8 cellular contexts compared by ENCODE assay signal in genomic region chr17:61389670-61390478, GRCh38. TPM values are rescaled to one million over a fixed set of nuclear protein-coding genes. Genes with fewer than 3 reads are reported as not detected.
DNase-seq lines count a peak whose midpoint lies in the region; ATAC-seq, FAIRE-seq and TF ChIP-seq lines count a peak whose summit lies in the region.

No MANE protein-coding gene starts in this region.

- no peaks in the 10 kb centered on the region for H3K36me3 Mint-ChIP-seq in natural killer cell treated with Interleukin-12 subunit alpha and Interleukin-12 subunit beta and Interleukin-15 and Interleukin-18, amount 100 ng/mL, for 72 hours

- H3K9me1 ChIP-seq in endothelial cell of umbilical vein (replicated peaks; ENCODE audit: control insufficient read depth, extremely low read depth, insufficient read depth, low read length), result no peaks in the 10 kb centered on the region

- dilution Hi-C loops in endothelial cell of umbilical vein (cut with MboI; ENCODE audit: extremely low pct_ligation_motif_present, low sequenced_read_pairs), result no loop called here

- no peaks in the 10 kb centered on the region for H3K9me3 ChIP-seq in endothelial cell of umbilical vein (replicated peaks; ENCODE audit: control insufficient read depth, insufficient read depth, low read length)

- POLR2A ChIA-PET in HEK293T (lab: Yijun Ruan, JAX) (no interaction called here), endothelial cell of umbilical vein (lab: Charles Lee) (no interaction called here)

- no peak overlapping the region for H3K4me2 ChIP-seq in endothelial cell of umbilical vein (ENCODE audit: insufficient read depth, low read length)

- intact Hi-C loops in endothelial cell of umbilical vein (cut with micrococcal nuclease), result loop anchor here (1.0 kb wide), 3 partner anchors 388 to 670 kb away; no protein-coding TSS in a partner anchor

- no peak for DNase-seq in AG09309 (ENCODE audit: low read depth)
- peak; percentile 81 for DNase-seq in HEK293T (ENCODE audit: extremely low spot score)
- peak; percentile 57 for DNase-seq in UCSD-AML1 (lab: John Stamatoyannopoulos, UW; ENCODE audit: unreplicated experiment)
- peak; percentile 39 for DNase-seq in endothelial cell of umbilical vein (ENCODE audit: low read depth, low spot score)
- DNase-seq in natural killer cell treated with Interleukin-12 subunit alpha and Interleukin-12 subunit beta and Interleukin-15 and Interleukin-18, amount 100 ng/mL, for 72 hours (ENCODE audit: low spot score), result no peak

- no peaks in the 10 kb centered on the region for H3K4me1 ChIP-seq in endothelial cell of umbilical vein (ENCODE audit: control insufficient read depth, extremely low read depth, insufficient read depth, low read length)

- peak; percentile 37 to 54 for ATAC-seq in natural killer cell treated with Interleukin-12 subunit alpha and Interleukin-12 subunit beta and Interleukin-15 and Interleukin-18, amount 100 ng/mL, for 72 hours
- ATAC-seq in GM18519 (IDR thresholded peaks at IDR 0.05; ENCODE audit: low FRiP score, unreplicated experiment), result no peak
- ATAC-seq in GM18867 (IDR thresholded peaks at IDR 0.05; ENCODE audit: unreplicated experiment), result no peak
- ATAC-seq in HG03520 (IDR thresholded peaks at IDR 0.05; ENCODE audit: unreplicated experiment), result no peak

- TF ChIP-seq POLR2A in endothelial cell of umbilical vein (IDR thresholded peaks at IDR 0.05; ENCODE audit: low read depth, low read length), result no peak

- no TSS peak for BruUV-seq in endothelial cell of umbilical vein (replicated peaks; lab: Mats Ljungman, UMichigan)

- FAIRE-seq in endothelial cell of umbilical vein (lab: Jason Lieb, UNC), result no peak

- peaks cover 7% of the 10 kb centered on the region in 2 experiments for H3K27me3 ChIP-seq in endothelial cell of umbilical vein (ENCODE audit: control insufficient read depth in 2 of 2, insufficient read depth in 2 of 2, low read length in 2 of 2)

- no peak overlapping the region for H3K9ac ChIP-seq in endothelial cell of umbilical vein (replicated peaks; ENCODE audit: extremely low read depth, insufficient read depth, low read length)

- H4K20me1 ChIP-seq in endothelial cell of umbilical vein (replicated peaks; ENCODE audit: control insufficient read depth, extremely low read depth, insufficient read depth, low read length), result no peaks in the 10 kb centered on the region

- CTCF ChIA-PET in HEK293T (lab: Yijun Ruan, JAX) (interaction anchor here (0.6 to 1.5 kb wide), 7 partner anchors 13 to 425 kb away, joined by 3 to 5 read pairs (median 4); no protein-coding TSS in a partner anchor), endothelial cell of umbilical vein (lab: Charles Lee) (interaction anchor here (0.6 to 1.8 kb wide), 7 partner anchors 386 to 670 kb away, joined by 3 to 8 read pairs (median 4); no protein-coding TSS in a partner anchor)

- H3K36me3 ChIP-seq in endothelial cell of umbilical vein (ENCODE audit: control insufficient read depth in 2 of 2, extremely low read depth in 1 of 2, insufficient read depth in 2 of 2, low read length in 2 of 2), result no peaks in the 10 kb centered on the region

- peaks cover 0 to under 1% of the 10 kb centered on the region in 2 donors for H3K27me3 Mint-ChIP-seq in natural killer cell treated with Interleukin-12 subunit alpha and Interleukin-12 subunit beta and Interleukin-15 and Interleukin-18, amount 100 ng/mL, for 72 hours

- no peaks in the 10 kb centered on the region for H3K9me3 Mint-ChIP-seq in natural killer cell treated with Interleukin-12 subunit alpha and Interleukin-12 subunit beta and Interleukin-15 and Interleukin-18, amount 100 ng/mL, for 72 hours

- H3K4me3 ChIP-seq in AG09309 (ENCODE audit: control insufficient read depth, low read depth, low read length) (no peak overlapping the region), endothelial cell of umbilical vein (replicated peaks in 1 of 3; ENCODE audit: insufficient read depth in 1 of 3, low read depth in 1 of 3, low read length in 3 of 3) (no peak overlapping the region)

- TF ChIP-seq CTCF in AG09309 (IDR thresholded peaks at IDR 0.05; ENCODE audit: control insufficient read depth, insufficient read depth, low read depth, low read length, missing control alignments) (peak; percentile 95), endothelial cell of umbilical vein (IDR thresholded peaks at IDR 0.05; ENCODE audit: extremely low read depth in 1 of 2, insufficient read depth in 1 of 2, low read depth in 1 of 2, low read length in 2 of 2) (peak; percentile 93 to 94)

- no peak overlapping the region for H2AFZ ChIP-seq in endothelial cell of umbilical vein (ENCODE audit: low read depth, low read length)

- H3K79me2 ChIP-seq in endothelial cell of umbilical vein (ENCODE audit: control insufficient read depth, insufficient read depth, low read length), result no peaks in the 10 kb centered on the region

- H3K4me3 Mint-ChIP-seq in natural killer cell treated with Interleukin-12 subunit alpha and Interleukin-12 subunit beta and Interleukin-15 and Interleukin-18, amount 100 ng/mL, for 72 hours, result no peak overlapping the region

- peaks cover 5 to 6% of the 10 kb centered on the region in 2 donors for H3K4me1 Mint-ChIP-seq in natural killer cell treated with Interleukin-12 subunit alpha and Interleukin-12 subunit beta and Interleukin-15 and Interleukin-18, amount 100 ng/mL, for 72 hours (ENCODE audit: low read depth in 2 of 2)

- no peak overlapping the region for H3K27ac ChIP-seq in endothelial cell of umbilical vein (ENCODE audit: insufficient read depth, low read depth, low read length)

- no peak overlapping the region for H3K27ac Mint-ChIP-seq in natural killer cell treated with Interleukin-12 subunit alpha and Interleukin-12 subunit beta and Interleukin-15 and Interleukin-18, amount 100 ng/mL, for 72 hours

TF ChIP-seq in HEK293T, 16 proteins besides CTCF, POLR2A, EP300 and RAD21 (continues in another document):
- TF ChIP-seq SUZ12 (IDR thresholded peaks at IDR 0.05), result no peak
- no peak for TF ChIP-seq ELF4 (IDR thresholded peaks at IDR 0.05)
- no peak for TF ChIP-seq LEF1 (IDR thresholded peaks at IDR 0.05; ENCODE audit: borderline replicate concordance)
- TF ChIP-seq FOXA1 (IDR thresholded peaks at IDR 0.05), result no peak
- no peak for TF ChIP-seq L3MBTL2 (conservative IDR thresholded peaks at IDR 0.05)
- TF ChIP-seq HDGF (IDR thresholded peaks at IDR 0.05; ENCODE audit: borderline replicate concordance), result no peak
- no peak for TF ChIP-seq BHLHE40 (IDR thresholded peaks at IDR 0.05; ENCODE audit: borderline replicate concordance)
- no peak for TF ChIP-seq NFRKB (IDR thresholded peaks at IDR 0.05)
- no peak for TF ChIP-seq FOXM1 (IDR thresholded peaks at IDR 0.05; ENCODE audit: borderline replicate concordance)
- TF ChIP-seq TARDBP (IDR thresholded peaks at IDR 0.05), result no peak
- TF ChIP-seq CTBP1 (IDR thresholded peaks at IDR 0.05; ENCODE audit: borderline replicate concordance), result no peak
- no peak for TF ChIP-seq FOXK2 (IDR thresholded peaks at IDR 0.05)
- no peak for TF ChIP-seq SP1 (IDR thresholded peaks at IDR 0.05)
- TF ChIP-seq ZNF384 (IDR thresholded peaks at IDR 0.05), result no peak
- TF ChIP-seq, protein P1, sequence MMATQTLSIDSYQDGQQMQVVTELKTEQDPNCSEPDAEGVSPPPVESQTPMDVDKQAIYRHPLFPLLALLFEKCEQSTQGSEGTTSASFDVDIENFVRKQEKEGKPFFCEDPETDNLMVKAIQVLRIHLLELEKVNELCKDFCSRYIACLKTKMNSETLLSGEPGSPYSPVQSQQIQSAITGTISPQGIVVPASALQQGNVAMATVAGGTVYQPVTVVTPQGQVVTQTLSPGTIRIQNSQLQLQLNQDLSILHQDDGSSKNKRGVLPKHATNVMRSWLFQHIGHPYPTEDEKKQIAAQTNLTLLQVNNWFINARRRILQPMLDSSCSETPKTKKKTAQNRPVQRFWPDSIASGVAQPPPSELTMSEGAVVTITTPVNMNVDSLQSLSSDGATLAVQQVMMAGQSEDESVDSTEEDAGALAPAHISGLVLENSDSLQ (IDR thresholded peaks at IDR 0.05), result no peak

TF ChIP-seq in endothelial cell of umbilical vein, 7 proteins besides CTCF, POLR2A, EP300 and RAD21:
- TF ChIP-seq GATA2 (IDR thresholded peaks at IDR 0.05; ENCODE audit: insufficient read depth, insufficient read length, low read depth, low read length), result no peak
- TF ChIP-seq MYC (IDR thresholded peaks at IDR 0.05; ENCODE audit: low read depth, low read length), result no peak
- TF ChIP-seq EZH2 (IDR thresholded peaks at IDR 0.05; ENCODE audit: borderline replicate concordance, low read depth, low read length, severe bottlenecking), result no peak
- TF ChIP-seq FOS (IDR thresholded peaks at IDR 0.05; ENCODE audit: borderline replicate concordance, insufficient read depth, low read length), result no peak
- TF ChIP-seq JUN (IDR thresholded peaks at IDR 0.05; ENCODE audit: borderline replicate concordance, insufficient read depth, insufficient read length, low read depth), result no peak
- no peak for TF ChIP-seq MAX (IDR thresholded peaks at IDR 0.05; ENCODE audit: insufficient read depth, insufficient read length)
- TF ChIP-seq POLR2AphosphoS5 (IDR thresholded peaks at IDR 0.05; ENCODE audit: insufficient read depth, low read depth, low read length), result no peak

RNA-seq across cellular contexts. Expression of gene TBX2, which starts 9.8 kb away (rescaled TPM):
- not detected in 2 replicates for total RNA-seq in endothelial cell of umbilical vein
- polyA plus RNA-seq in endothelial cell of umbilical vein, result not detected in 2 replicates
- 0.01 TPM in 1 of 2 replicates, not detected in the other for polyA plus RNA-seq in endothelial cell of umbilical vein (2011; cell fraction: cytosol; rRNA removed)
- polyA plus RNA-seq in endothelial cell of umbilical vein (2011; cell fraction: nucleus; rRNA removed), result not detected in 2 replicates
- not detected in 2 replicates for polyA plus RNA-seq in endothelial cell of umbilical vein (2012)
- not detected in 2 replicates for polyA minus RNA-seq in endothelial cell of umbilical vein
- polyA minus RNA-seq in endothelial cell of umbilical vein (2011; cell fraction: cytosol; rRNA and poly(A)+ RNA removed), result 0.82 TPM
- polyA minus RNA-seq in endothelial cell of umbilical vein (2011; cell fraction: nucleus; rRNA and poly(A)+ RNA removed), result not detected in 2 replicates
- total RNA-seq in natural killer cell treated with Interleukin-12 subunit alpha and Interleukin-12 subunit beta and Interleukin-15 and Interleukin-18, amount 100 ng/mL, for 72 hours, result under 1 TPM in 1 of 2 donors, not detected in 1; 0.08 TPM

Comparison
In these comparisons a context has a peak if more than half of its experiments do, and no peak if none do; other contexts are left out.
1. DNase-seq: peak in HEK293T (single experiment), UCSD-AML1 (single experiment) and endothelial cell of umbilical vein (single experiment); none in AG09309 (single experiment) and natural killer cell treated with Interleukin-12 subunit alpha and Interleukin-12 subunit beta and Interleukin-15 and Interleukin-18, amount 100 ng/mL, for 72 hours (single experiment).
2. ATAC-seq: peak in natural killer cell treated with Interleukin-12 subunit alpha and Interleukin-12 subunit beta and Interleukin-15 and Interleukin-18, amount 100 ng/mL, for 72 hours (2 of 2); none in GM18519 (single experiment), GM18867 (single experiment) and HG03520 (single experiment).